Comparison of ENCODE assay signal across 8 cellular contexts in genomic region chr14:95098984-95099599, GRCh38. TPM values are rescaled to one million over a fixed set of nuclear protein-coding genes. Genes with fewer than 3 reads are reported as not detected.
DNase-seq lines count a peak whose midpoint lies in the region; TF ChIP-seq lines count a peak whose summit lies in the region.

No MANE protein-coding gene starts in this region.

- H3K4me3 ChIP-seq in vagina, result no peak overlapping the region

- no peaks in the 10 kb centered on the region for H3K27me3 ChIP-seq in vagina

- H3K4me1 ChIP-seq in vagina, result peaks cover 34% of the 10 kb centered on the region

- H3K9me3 ChIP-seq in vagina, result no peaks in the 10 kb centered on the region

- intact Hi-C loops in vagina (cut with DNase I), result no loop called here

- TF ChIP-seq CTCF in vagina (IDR thresholded peaks at IDR 0.05), result peak in 2 of 3 experiments; percentile 39 to 71

- H3K27ac ChIP-seq in epithelial cell of prostate, result no peak overlapping the region
- no peak overlapping the region for H3K27ac ChIP-seq in vagina

- peaks cover 0 to 35% of the 10 kb centered on the region in 2 donors for H3K36me3 ChIP-seq in vagina

- DNase-seq in activated CD8-positive, alpha-beta memory T cell treated with anti-CD3 and anti-CD28 coated beads for 1 hour (ENCODE audit: extremely low read depth in 1 of 2, low read depth in 1 of 2), result peak; percentile 1 to 8
- no peak for DNase-seq in activated CD8-positive, alpha-beta memory T cell treated with anti-CD3 and anti-CD28 coated beads, Interleukin-2, amount 50 U/mL, for 48 hours
- DNase-seq in NCI-H128 (lab: John Stamatoyannopoulos, UW; ENCODE audit: unreplicated experiment) (peak; percentile 32), UCSD-AML1 (lab: John Stamatoyannopoulos, UW; ENCODE audit: unreplicated experiment) (peak; percentile 20), epithelial cell of prostate (ENCODE audit: low read depth, low spot score) (peak; percentile 3), midbrain (lab: John Stamatoyannopoulos, UW) (peak; percentile 75), vagina (ENCODE audit: extremely low spot score in 2 of 2) (no peak), NCI-H1048 (lab: John Stamatoyannopoulos, UW) (no peak)

- no peak for TF ChIP-seq POLR2A in vagina (IDR thresholded peaks at IDR 0.05)

RNA-seq across cellular contexts. Expression of gene DICER1, which starts 58.2 kb away (rescaled TPM):
- 68.3 TPM for total RNA-seq in vagina

Comparison
In these comparisons a context has a peak if more than half of its experiments do, and no peak if none do; other contexts are left out.
1. DNase-seq: peak in activated CD8-positive, alpha-beta memory T cell treated with anti-CD3 and anti-CD28 coated beads for 1 hour (2 of 2), NCI-H128 (single experiment), UCSD-AML1 (single experiment), epithelial cell of prostate (single experiment) and midbrain (single experiment); none in activated CD8-positive, alpha-beta memory T cell treated with anti-CD3 and anti-CD28 coated beads, Interleukin-2, amount 50 U/mL, for 48 hours (single experiment), vagina (0 of 2) and NCI-H1048 (single experiment).